Comparison of ENCODE assay signal across 13 cellular contexts in genomic region chr2:205858781-205859478, GRCh38.
A peak's percentile ranks its signal among the peaks of the same experiment; 100 is the strongest.
DNase-seq lines count a peak whose midpoint lies in the region; ATAC-seq, FAIRE-seq and TF ChIP-seq lines count a peak whose summit lies in the region.
"Had no signal": no experiment of that assay in that cellular context is flagged by ENCODE, and none has a peak within 500 bp of the region (broad histone marks: within the 10 kb centered on the region; RNA-seq: fewer than 3 reads in every experiment).

No MANE protein-coding gene starts in this region.

- peaks cover 0 to 4% (median 0%) of the 10 kb centered on the region in 3 donors for H3K4me1 ChIP-seq in pancreas
- H3K4me1 ChIP-seq: ascending aorta, uterus had no signal

- DNase-seq in GM12865 (ENCODE audit: low read depth) (peak; percentile 26), dedifferentiated amniotic fluid mesenchymal stem cell (ENCODE audit: extremely low spot score) (peak; percentile 44), pancreas (peak; percentile 81 to 95 (median 94)), activated gamma-delta T cell (lab: John Stamatoyannopoulos, UW) (no peak), NCI-H2029 (lab: John Stamatoyannopoulos, UW) (no peak), NOMO-1 treated with dmso at 0.1 percent for 144 hours (lab: John Stamatoyannopoulos, UW; ENCODE audit: unreplicated experiment) (no peak)
- DNase-seq: activated CD4-positive, CD25-positive, alpha-beta regulatory T cell; NCI-H510A; stimulated activated CD4-positive, alpha-beta T cell treated with anti-CD3 and anti-CD28 coated beads, Interleukin-12 subunit alpha, Interleukin-12 subunit beta, amount 100 ng/mL, for 4 hours had no signal

- no peak for TF ChIP-seq CTCF in GM12865 (IDR thresholded peaks at IDR 0.05; ENCODE audit: insufficient read depth, low read depth, low read length, missing control alignments)
- no peak for TF ChIP-seq CTCF in pancreas (IDR thresholded peaks at IDR 0.05)

- no peaks in the 10 kb centered on the region for H3K27me3 ChIP-seq in pancreas
- H3K27me3 ChIP-seq: ascending aorta, uterus had no signal

- intact Hi-C loops in pancreas (cut with DNase I), result no loop called here

- H3K27ac ChIP-seq in pancreas, result peak overlapping the region; percentile 26 to 40 (median 35)
- H3K27ac ChIP-seq: ascending aorta had no signal

- H3K4me3 ChIP-seq in GM12865 (ENCODE audit: low read depth, low read length), result no peak overlapping the region
- peak overlapping the region in 1 of 4 donors; percentile 27 for H3K4me3 ChIP-seq in pancreas
- H3K4me3 ChIP-seq: ascending aorta, uterus had no signal

- ATAC-seq in HG03280 (IDR thresholded peaks at IDR 0.05; ENCODE audit: unreplicated experiment) (peak; percentile 47), pancreas (peak; percentile 98 to 99 (median 98)), HG03439 (IDR thresholded peaks at IDR 0.05; ENCODE audit: unreplicated experiment) (no peak)

- WGBS in pancreas, 2 donors, result 26 to 34% methylated on average over 16 of the region's 16 CpGs

- H3K9me3 ChIP-seq in pancreas, result no peaks in the 10 kb centered on the region
- H3K9me3 ChIP-seq: ascending aorta, uterus had no signal

- H3K36me3 ChIP-seq in pancreas, result no peaks in the 10 kb centered on the region
- H3K36me3 ChIP-seq: ascending aorta, uterus had no signal

- no peak for FAIRE-seq in pancreas (lab: Jason Lieb, UNC)

Comparison
In these comparisons a context has a peak if more than half of its experiments do, and no peak if none do; other contexts are left out.
1. DNase-seq: peak in GM12865 (single experiment), dedifferentiated amniotic fluid mesenchymal stem cell (single experiment) and pancreas (6 of 6); none in activated gamma-delta T cell (single experiment), NCI-H2029 (single experiment) and NOMO-1 treated with dmso at 0.1 percent for 144 hours (single experiment).